Comparison of ENCODE assay signal across 14 cellular contexts in genomic region chr12:68537571-68537970, GRCh38.
DNase-seq lines count a peak whose midpoint lies in the region; ATAC-seq and TF ChIP-seq lines count a peak whose summit lies in the region.
"Had no signal": no experiment of that assay in that cellular context is flagged by ENCODE, and none has a peak within 500 bp of the region (broad histone marks: within the 10 kb centered on the region; RNA-seq: fewer than 3 reads in every experiment).

No MANE protein-coding gene starts in this region.

- intact Hi-C loops in Panc1 (cut with micrococcal nuclease; ENCODE audit: unreplicated experiment) = no loop called here

- BruUV-seq in Panc1 (replicated peaks; lab: Mats Ljungman, UMichigan) = no TSS peak

- no peak for ATAC-seq in Panc1
- ATAC-seq: GM23338 had no signal

- no peaks in the 10 kb centered on the region for H3K79me2 ChIP-seq in mesendoderm (ENCODE audit: control insufficient read depth, insufficient read depth, low read length)

- H3K56ac ChIP-seq in mesendoderm (ENCODE audit: low read length) = no peak overlapping the region

- no peak for TF ChIP-seq CTCF in Panc1 (IDR thresholded peaks at IDR 0.05)

- no peak overlapping the region for H3K4ac ChIP-seq in mesendoderm (ENCODE audit: low read depth, low read length)

- H2AK5ac ChIP-seq in mesendoderm (ENCODE audit: low read length) = no peak overlapping the region

- no peak overlapping the region for H4K5ac ChIP-seq in mesendoderm (ENCODE audit: low read length)

- H3K4me1 Mint-ChIP-seq in activated naive CD8-positive, alpha-beta T cell (ENCODE audit: low read depth) = peaks cover 62% of the 10 kb centered on the region
- H3K4me1 Mint-ChIP-seq in activated naive CD8-positive, alpha-beta T cell treated with anti-CD3 and anti-CD28 coated beads for 36 hours = peaks cover 57% of the 10 kb centered on the region
- peaks cover 68 to 75% of the 10 kb centered on the region in 2 donors for H3K4me1 Mint-ChIP-seq in immature natural killer cell

- peaks cover 8% of the 10 kb centered on the region for H3K4me1 ChIP-seq in Panc1 (ENCODE audit: control insufficient read depth, insufficient read depth, low read length)
- H3K4me1 ChIP-seq in mesendoderm (ENCODE audit: control insufficient read depth, low read depth, low read length) = no peaks in the 10 kb centered on the region
- H3K4me1 ChIP-seq: Caco-2 had no signal

- no peak overlapping the region for H2BK15ac ChIP-seq in mesendoderm (replicated peaks; ENCODE audit: low read depth)

- H3K27ac ChIP-seq in Panc1 (ENCODE audit: low read length) = peak overlapping the region; percentile 72
- no peak overlapping the region for H3K27ac ChIP-seq in mesendoderm (ENCODE audit: low read depth, low read length)
- H3K27ac ChIP-seq: BLaER1 treated with 17β-estradiol and CSF1 and Interleukin-3, amounts not matched to agents 10 nM and 100 nM; HL-60 had no signal

- H3K36me3 ChIP-seq in Panc1 (ENCODE audit: control insufficient read depth, insufficient read depth, low read length) (no peaks in the 10 kb centered on the region), mesendoderm (ENCODE audit: control insufficient read depth, insufficient read depth, low read length) (no peaks in the 10 kb centered on the region)
- H3K36me3 ChIP-seq: BLaER1 treated with 17β-estradiol and CSF1 and Interleukin-3, amounts not matched to agents 10 nM and 100 nM had no signal

- no peak overlapping the region for H3K18ac ChIP-seq in mesendoderm (ENCODE audit: low read length)

- H3K9me3 Mint-ChIP-seq in activated naive CD8-positive, alpha-beta T cell (ENCODE audit: low read depth) = peaks cover 6% of the 10 kb centered on the region
- H3K9me3 Mint-ChIP-seq in activated naive CD8-positive, alpha-beta T cell treated with anti-CD3 and anti-CD28 coated beads for 36 hours = peaks cover 9% of the 10 kb centered on the region
- H3K9me3 Mint-ChIP-seq in immature natural killer cell = peaks cover 0 to 7% (median 1%) of the 10 kb centered on the region in 6 donors

- no peak overlapping the region for H2BK120ac ChIP-seq in mesendoderm (ENCODE audit: low read depth, low read length)

- no peaks in the 10 kb centered on the region for H3K27me3 Mint-ChIP-seq in activated naive CD8-positive, alpha-beta T cell
- no peaks in the 10 kb centered on the region for H3K27me3 Mint-ChIP-seq in activated naive CD8-positive, alpha-beta T cell treated with anti-CD3 and anti-CD28 coated beads for 36 hours
- H3K27me3 Mint-ChIP-seq in immature natural killer cell (ENCODE audit: low read depth in 3 of 3) = peaks cover 6 to 11% (median 10%) of the 10 kb centered on the region in 3 donors
- H3K27me3 Mint-ChIP-seq: B cell had no signal

- no peaks in the 10 kb centered on the region for H3K79me1 ChIP-seq in mesendoderm (ENCODE audit: low read length)

- H3K27ac Mint-ChIP-seq in activated naive CD8-positive, alpha-beta T cell = peak overlapping the region; percentile 22
- no peak overlapping the region for H3K27ac Mint-ChIP-seq in activated naive CD8-positive, alpha-beta T cell treated with anti-CD3 and anti-CD28 coated beads for 36 hours
- peak overlapping the region; percentile 79 to 93 (median 88) for H3K27ac Mint-ChIP-seq in immature natural killer cell
- H3K27ac Mint-ChIP-seq: B cell, GM23338 had no signal

- H4K8ac ChIP-seq in mesendoderm (ENCODE audit: low read depth, low read length) = no peak overlapping the region

- H3K27me3 ChIP-seq in Panc1 (ENCODE audit: control insufficient read depth, insufficient read depth, low read length) (no peaks in the 10 kb centered on the region), mesendoderm (ENCODE audit: insufficient read depth, low read length, poor library complexity) (no peaks in the 10 kb centered on the region)
- H3K27me3 ChIP-seq: BLaER1 treated with 17β-estradiol and CSF1 and Interleukin-3, amounts not matched to agents 10 nM and 100 nM had no signal

- no peak for DNase-seq in activated naive CD8-positive, alpha-beta T cell treated with anti-CD3 and anti-CD28 coated beads for 36 hours
- DNase-seq in Panc1 (ENCODE audit: low read depth, low spot score) (no peak), immature natural killer cell (no peak), NCI-H1694 treated with DMSO at 0.1 percent for 48 hours (lab: John Stamatoyannopoulos, UW) (no peak), mesendoderm (no peak)
- DNase-seq in activated naive CD4-positive, alpha-beta T cell treated with Interleukin-2 at 50 U/mL for 16 hours = no peak
- DNase-seq: 8988T, Caco-2, HCEC 1CT had no signal

- no peak overlapping the region for H3K9ac ChIP-seq in mesendoderm (ENCODE audit: low read length)
- H3K9ac ChIP-seq: BLaER1 treated with 17β-estradiol and CSF1 and Interleukin-3, amounts not matched to agents 10 nM and 100 nM had no signal

- WGBS in mesendoderm (ENCODE audit: extremely low coverage, insufficient coverage, low lambda C conversion rate) = no CpG with 5 or more reads among the region's 2 CpGs

- CTCF ChIA-PET in Panc1 (lab: Charles Lee) = no interaction called here

- no peak overlapping the region for H3K4me3 Mint-ChIP-seq in activated naive CD8-positive, alpha-beta T cell
- no peak overlapping the region for H3K4me3 Mint-ChIP-seq in activated naive CD8-positive, alpha-beta T cell treated with anti-CD3 and anti-CD28 coated beads for 36 hours
- H3K4me3 Mint-ChIP-seq in immature natural killer cell = peak overlapping the region; percentile 64 to 76 (median 66)
- H3K4me3 Mint-ChIP-seq: B cell, GM23338 had no signal

- in situ Hi-C loops in Panc1 (cut with HindIII; ENCODE audit: low pct_unique_long_range_greater_than_20kb, low sequenced_read_pairs) = no loop called here

- POLR2A ChIA-PET in Panc1 (lab: Charles Lee) = no interaction called here

- no peak overlapping the region for H2BK5ac ChIP-seq in mesendoderm (ENCODE audit: low read length)

- H3K4me3 ChIP-seq in Panc1 (ENCODE audit: low read depth in 2 of 2, low read length in 2 of 2) (no peak overlapping the region), mesendoderm (ENCODE audit: low read length) (no peak overlapping the region)
- H3K4me3 ChIP-seq: BLaER1 treated with 17β-estradiol and CSF1 and Interleukin-3, amounts not matched to agents 10 nM and 100 nM; GM23338 had no signal

- H3K9me3 ChIP-seq in Panc1 (ENCODE audit: control insufficient read depth, insufficient read depth, low read depth, low read length) = no peaks in the 10 kb centered on the region; the same call in 1 of the 2 replicates
- H3K9me3 ChIP-seq: Caco-2 had no signal

- H3K36me3 Mint-ChIP-seq in activated naive CD8-positive, alpha-beta T cell = peaks cover 4% of the 10 kb centered on the region
- peaks cover 9% of the 10 kb centered on the region for H3K36me3 Mint-ChIP-seq in activated naive CD8-positive, alpha-beta T cell treated with anti-CD3 and anti-CD28 coated beads for 36 hours
- H3K36me3 Mint-ChIP-seq in immature natural killer cell = peaks cover 0 to 12% (median 9%) of the 10 kb centered on the region in 3 donors

- no peak overlapping the region for H3K4me2 ChIP-seq in mesendoderm (ENCODE audit: low read length)
- H3K4me2 ChIP-seq: BLaER1 treated with 17β-estradiol and CSF1 and Interleukin-3, amounts not matched to agents 10 nM and 100 nM; GM23338 had no signal

- no peak overlapping the region for H3K23ac ChIP-seq in mesendoderm (ENCODE audit: low read length)

Comparison
In these comparisons a context has a peak if more than half of its experiments do, and no peak if none do; other contexts are left out.
1. H3K4me3 Mint-ChIP-seq: peak in immature natural killer cell (5 of 5); none in activated naive CD8-positive, alpha-beta T cell (single experiment) and activated naive CD8-positive, alpha-beta T cell treated with anti-CD3 and anti-CD28 coated beads for 36 hours (single experiment).